In the genomic region with DNA sequence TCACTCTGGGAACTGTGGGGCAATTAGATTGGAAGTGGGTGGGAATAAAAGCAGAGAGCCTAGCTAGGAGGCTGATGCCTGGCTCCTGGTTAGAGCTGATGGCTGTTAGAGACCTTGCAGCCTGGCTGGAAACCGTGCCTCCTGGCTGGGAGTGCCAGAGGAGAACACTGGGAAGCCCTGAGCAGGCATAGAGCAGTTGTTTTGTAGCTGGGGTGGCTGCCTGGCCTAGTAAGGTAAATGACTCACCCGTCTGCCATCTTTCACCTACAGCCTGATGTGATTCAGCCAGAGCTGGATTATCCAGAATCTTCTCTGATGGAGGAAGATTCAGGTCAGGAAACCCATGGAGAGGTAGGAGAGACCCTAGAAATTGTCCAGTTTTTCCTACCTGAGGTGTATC, we compare ENCODE assay signal across 17 cellular contexts. TPM values are rescaled to one million over a fixed set of nuclear protein-coding genes. Genes with fewer than 3 reads are reported as not detected.
A peak's percentile ranks its signal among the peaks of the same experiment; 100 is the strongest.
DNase-seq lines count a peak whose midpoint lies in the region; ATAC-seq and TF ChIP-seq lines count a peak whose summit lies in the region.
"Had no signal": no experiment of that assay in that cellular context is flagged by ENCODE, and none has a peak within 500 bp of the region (broad histone marks: within the 10 kb centered on the region; RNA-seq: fewer than 3 reads in every experiment).

No MANE protein-coding gene starts in this region.

- H3K36me3 Mint-ChIP-seq in nephron progenitor cell (ENCODE audit: low read depth) = peaks cover 20% of the 10 kb centered on the region

- H3K27ac Mint-ChIP-seq in nephron progenitor cell = peak overlapping the region; percentile 64
- H3K27ac Mint-ChIP-seq: activated CD4-positive, alpha-beta T cell treated with anti-CD3 and anti-CD28 coated beads, Interleukin-2, amount 10 ng/mL, durations not matched to agents 24 days and 14 days; CD4-positive, alpha-beta T cell; mesothelial cell of epicardium had no signal

- H3K4me1 ChIP-seq in Panc1 (ENCODE audit: control insufficient read depth, insufficient read depth, low read length) = peaks cover 4% of the 10 kb centered on the region; the same call in 1 of the 2 replicates
- no peaks in the 10 kb centered on the region for H3K4me1 ChIP-seq in esophagus (ENCODE audit: control insufficient read depth in 2 of 2, insufficient read depth in 2 of 2, low read length in 1 of 2)
- peaks cover 8% of the 10 kb centered on the region for H3K4me1 ChIP-seq in prostate gland (replicated peaks)

- POLR2A ChIA-PET in Panc1 (lab: Charles Lee) = no interaction called here

- peak; percentile 81 for ATAC-seq in Panc1
- ATAC-seq in HG02623 (IDR thresholded peaks at IDR 0.05; ENCODE audit: unreplicated experiment) = no peak
- no peak for ATAC-seq in HG03442 (IDR thresholded peaks at IDR 0.05; ENCODE audit: unreplicated experiment)

- in situ Hi-C loops in Panc1 (cut with HindIII; ENCODE audit: low pct_unique_long_range_greater_than_20kb, low sequenced_read_pairs) = no loop called here

- no peak for TF ChIP-seq CTCF in Panc1 (IDR thresholded peaks at IDR 0.05)
- TF ChIP-seq CTCF in nephron progenitor cell (IDR thresholded peaks at IDR 0.05) = no peak
- no peak for TF ChIP-seq CTCF in prostate gland (IDR thresholded peaks at IDR 0.05)

- peaks cover 14% of the 10 kb centered on the region for H3K4me1 Mint-ChIP-seq in nephron progenitor cell

- CTCF ChIA-PET in Panc1 (lab: Charles Lee) = interaction anchor here (0.6 to 1.2 kb wide), 5 partner anchors 16 to 315 kb away, joined by 3 to 10 read pairs (median 6); no protein-coding TSS in a partner anchor

- H3K9me3 ChIP-seq in Panc1 (ENCODE audit: control insufficient read depth, insufficient read depth, low read depth, low read length) (no peaks in the 10 kb centered on the region), esophagus (ENCODE audit: control insufficient read depth in 2 of 2, insufficient read depth in 1 of 2, low read depth in 1 of 2, low read length in 1 of 2) (no peaks in the 10 kb centered on the region), prostate gland (no peaks in the 10 kb centered on the region)
- H3K9me3 ChIP-seq: colonic mucosa, uterus had no signal

- no peaks in the 10 kb centered on the region for H3K27me3 ChIP-seq in Panc1 (ENCODE audit: control insufficient read depth, insufficient read depth, low read length)
- no peaks in the 10 kb centered on the region for H3K27me3 ChIP-seq in esophagus (ENCODE audit: control insufficient read depth in 1 of 2, insufficient read depth in 2 of 2, low read length in 2 of 2)
- H3K27me3 ChIP-seq in prostate gland (replicated peaks; ENCODE audit: insufficient read depth) = no peaks in the 10 kb centered on the region
- H3K27me3 ChIP-seq: colonic mucosa, uterus had no signal

- H3K27ac ChIP-seq in Panc1 (ENCODE audit: low read length) (no peak overlapping the region), esophagus (ENCODE audit: low read depth in 2 of 2, low read length in 1 of 2) (peak overlapping the region; percentile 70), prostate gland (no peak overlapping the region)
- H3K27ac ChIP-seq: colonic mucosa, uterus had no signal

- H3K4me3 Mint-ChIP-seq in nephron progenitor cell = no peak overlapping the region
- H3K4me3 Mint-ChIP-seq: activated CD4-positive, alpha-beta T cell treated with anti-CD3 and anti-CD28 coated beads, Interleukin-2, amount 10 ng/mL, durations not matched to agents 24 days and 14 days; CD4-positive, alpha-beta T cell; H9; mesothelial cell of epicardium had no signal

- intact Hi-C loops in Panc1 (cut with micrococcal nuclease; ENCODE audit: unreplicated experiment) (no loop called here), prostate gland (cut with DNase I) (no loop called here)

- peaks cover 4% of the 10 kb centered on the region for H3K27me3 Mint-ChIP-seq in nephron progenitor cell (ENCODE audit: low read depth, poor library complexity)
- H3K27me3 Mint-ChIP-seq: CD4-positive, alpha-beta T cell had no signal

- H3K9me3 Mint-ChIP-seq in nephron progenitor cell = no peaks in the 10 kb centered on the region
- H3K9me3 Mint-ChIP-seq: activated CD4-positive, alpha-beta T cell treated with anti-CD3 and anti-CD28 coated beads, Interleukin-2, amount 10 ng/mL, durations not matched to agents 24 days and 14 days; CD4-positive, alpha-beta T cell; H9; mesothelial cell of epicardium had no signal

- WGBS in esophagus, 2 donors = 54 to 68% methylated on average over 2 of the region's 2 CpGs
- WGBS in prostate gland = 68% methylated on average over 2 of the region's 2 CpGs

- H3K36me3 ChIP-seq in Panc1 (ENCODE audit: control insufficient read depth, insufficient read depth, low read length) = no peaks in the 10 kb centered on the region
- peaks cover 0 to 5% of the 10 kb centered on the region in 2 donors for H3K36me3 ChIP-seq in esophagus (ENCODE audit: control insufficient read depth in 2 of 2, insufficient read depth in 2 of 2, low read length in 1 of 2)
- H3K36me3 ChIP-seq in prostate gland = peaks cover 4 to 6% of the 10 kb centered on the region in 2 donors
- H3K36me3 ChIP-seq: uterus had no signal

- BruUV-seq in Panc1 (replicated peaks; lab: Mats Ljungman, UMichigan) = no TSS peak

- peak; percentile 62 for DNase-seq in EL
- no peak for DNase-seq in Panc1 (ENCODE audit: low read depth, low spot score)
- no peak for DNase-seq in nephron progenitor cell
- no peak for DNase-seq in prostate gland (ENCODE audit: low spot score)
- no peak for DNase-seq in NOMO-1 treated with dmso at 0.1 percent for 144 hours (lab: John Stamatoyannopoulos, UW; ENCODE audit: unreplicated experiment)
- DNase-seq: activated CD4-positive, alpha-beta T cell treated with anti-CD3 and anti-CD28 coated beads, Interleukin-2, amount 10 ng/mL, durations not matched to agents 24 days and 14 days; CD4-positive, alpha-beta T cell; colonic mucosa; H9; MM.1S; NCI-H510A; right cardiac atrium; uterus had no signal

- no peak for TF ChIP-seq POLR2A in prostate gland (IDR thresholded peaks at IDR 0.05)

- H3K4me3 ChIP-seq in Panc1 (ENCODE audit: low read depth in 2 of 2, low read length in 2 of 2) (no peak overlapping the region), esophagus (ENCODE audit: low read depth in 1 of 2, low read length in 2 of 2) (no peak overlapping the region), prostate gland (no peak overlapping the region)
- H3K4me3 ChIP-seq: colonic mucosa, uterus had no signal

RNA-seq across cellular contexts. Expression of gene UQCR10, which starts 6.1 kb away (rescaled TPM):
- total RNA-seq in Panc1 (2021; ENCODE audit: unreplicated experiment) (93.7 TPM), prostate gland (100 to 1,000 TPM in 1 of 2 donors, 10 to 100 TPM in 1; 92.8 to 124 TPM)
- 172 TPM for polyA plus RNA-seq in Panc1 (2012; ENCODE audit: insufficient read length)
- polyA plus RNA-seq in esophagus = 100 to 1,000 TPM; 171 to 204 TPM

RNA-seq across cellular contexts. Expression of gene ZMAT5, which starts 6.4 kb away (rescaled TPM):
- total RNA-seq in Panc1 (2021; ENCODE audit: unreplicated experiment) = 22.4 TPM
- polyA plus RNA-seq in Panc1 (2012; ENCODE audit: insufficient read length) = 30.5 TPM
- polyA plus RNA-seq in esophagus = 10 to 100 TPM; 20.3 to 31.2 TPM
- 10 to 100 TPM; 32.9 to 33.5 TPM for total RNA-seq in prostate gland

RNA-seq across cellular contexts. Expression of gene CABP7, which starts 53.4 kb away (rescaled TPM):
- total RNA-seq in Panc1 (2021; ENCODE audit: unreplicated experiment) (2.1 TPM), prostate gland (1 to 10 TPM in 1 of 2 donors, not detected in 1; 1.5 TPM)
- polyA plus RNA-seq in Panc1 (2012; ENCODE audit: insufficient read length) = 2.1 TPM
- polyA plus RNA-seq in esophagus = under 1 TPM; 0.04 TPM
- total RNA-seq: activated CD4-positive, alpha-beta T cell treated with anti-CD3 and anti-CD28 coated beads, Interleukin-2, amount 10 ng/mL, durations not matched to agents 24 days and 14 days; mesothelial cell of epicardium; right cardiac atrium had no signal

Comparison
In these comparisons a context has a peak if more than half of its experiments do, and no peak if none do; other contexts are left out.
1. H3K27ac ChIP-seq: peak in esophagus (2 of 2); none in Panc1 (single experiment) and prostate gland (0 of 2).